Comparison of ENCODE assay signal across 11 cellular contexts in the genomic region with DNA sequence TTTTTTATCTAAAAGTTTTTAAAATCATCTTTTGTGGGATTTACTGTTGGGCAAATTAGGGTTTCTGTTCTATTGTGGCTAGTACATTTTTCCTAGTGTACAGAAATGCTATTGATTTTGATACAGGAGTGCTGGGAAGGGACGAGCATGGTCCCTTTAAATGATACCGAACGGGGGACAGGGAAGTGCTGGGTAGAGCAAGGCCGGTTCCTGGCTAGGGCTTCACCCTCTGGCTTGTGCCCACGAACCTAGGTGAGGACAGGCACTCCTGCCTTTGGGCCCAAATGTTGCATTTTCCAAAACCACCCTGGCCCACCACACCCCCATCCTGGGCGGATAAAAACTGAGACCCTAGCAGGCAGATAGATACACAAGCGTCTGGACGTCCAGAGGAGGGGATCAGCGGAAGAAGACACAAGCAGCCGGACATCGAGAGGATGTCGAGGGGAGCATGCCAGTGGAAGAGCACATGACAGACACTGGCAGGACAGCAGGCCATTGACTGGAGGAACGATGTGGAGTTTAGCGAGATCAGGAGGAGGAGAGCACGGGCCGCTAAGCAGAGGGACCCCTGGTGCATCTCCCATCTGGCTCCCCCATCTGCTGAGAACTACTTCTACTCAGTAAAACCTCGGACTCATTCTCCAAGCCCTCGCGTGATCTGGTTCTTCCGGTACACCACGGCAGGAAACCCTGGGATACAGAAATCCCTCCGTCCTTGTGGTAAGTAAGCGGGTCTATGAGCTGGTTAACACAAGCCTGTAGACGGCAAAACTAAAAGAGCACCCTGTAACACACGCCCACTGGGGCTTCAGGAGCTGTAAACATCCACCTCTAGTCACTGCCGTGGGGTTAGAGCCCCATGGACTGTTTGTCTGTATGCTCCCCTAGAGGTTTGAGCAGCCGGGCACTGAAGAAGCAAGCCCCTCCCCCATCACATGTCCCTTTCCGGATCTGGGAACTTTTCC. TPM values are rescaled to one million over a fixed set of nuclear protein-coding genes. Genes with fewer than 3 reads are reported as not detected.
DNase-seq lines count a peak whose midpoint lies in the region; ATAC-seq and TF ChIP-seq lines count a peak whose summit lies in the region.
"Had no signal": no experiment of that assay in that cellular context is flagged by ENCODE, and none has a peak within 500 bp of the region (broad histone marks: within the 10 kb centered on the region; RNA-seq: fewer than 3 reads in every experiment).

No MANE protein-coding gene starts in this region.

- no peaks in the 10 kb centered on the region for H3K9me3 Mint-ChIP-seq in activated CD8-positive, alpha-beta T cell treated with anti-CD3 and anti-CD28 coated beads for 36 hours
- peaks cover 0 to 6% (median 2%) of the 10 kb centered on the region in 7 donors for H3K9me3 Mint-ChIP-seq in CD14-positive monocyte
- peaks cover 7% of the 10 kb centered on the region for H3K9me3 Mint-ChIP-seq in stimulated activated effector memory CD8-positive, alpha-beta T cell treated with anti-CD3 and anti-CD28 coated beads, Interleukin-12 subunit alpha, Interleukin-12 subunit beta, amount 100 ng/mL, for 72 hours
- H3K9me3 Mint-ChIP-seq: activated T-cell treated with anti-CD3 and anti-CD28 coated beads, Interleukin-2, amount 50 U/mL, for 24 hours had no signal

- no peaks in the 10 kb centered on the region for H3K27me3 ChIP-seq in ascending aorta
- no peaks in the 10 kb centered on the region for H3K27me3 ChIP-seq in gastroesophageal sphincter
- no peaks in the 10 kb centered on the region for H3K27me3 ChIP-seq in muscle layer of duodenum (ENCODE audit: low read depth, low read length)

- H3K9me3 ChIP-seq in ascending aorta (no peaks in the 10 kb centered on the region), gastroesophageal sphincter (no peaks in the 10 kb centered on the region), muscle layer of duodenum (ENCODE audit: control insufficient read depth in 1 of 2, low read length in 2 of 2) (no peaks in the 10 kb centered on the region)

- H3K4me1 ChIP-seq in ascending aorta (no peaks in the 10 kb centered on the region), gastroesophageal sphincter (no peaks in the 10 kb centered on the region), muscle layer of duodenum (ENCODE audit: control insufficient read depth in 1 of 2, insufficient read depth in 2 of 2, low read length in 2 of 2) (no peaks in the 10 kb centered on the region)

- CTCF ChIA-PET in activated CD8-positive, alpha-beta T cell treated with anti-CD3 and anti-CD28 coated beads for 36 hours (lab: Charles Lee) = no interaction called here

- ATAC-seq in gastroesophageal sphincter = peak; percentile 48
- ATAC-seq in activated CD8-positive, alpha-beta T cell treated with anti-CD3 and anti-CD28 coated beads for 36 hours = no peak
- no peak for ATAC-seq in stimulated activated effector memory CD8-positive, alpha-beta T cell treated with anti-CD3 and anti-CD28 coated beads, Interleukin-12 subunit alpha, Interleukin-12 subunit beta, amount 100 ng/mL, for 72 hours

- POLR2A ChIA-PET in activated CD8-positive, alpha-beta T cell treated with anti-CD3 and anti-CD28 coated beads for 36 hours (lab: Charles Lee) = no interaction called here

- peak; percentile 72 for DNase-seq in DMS114 treated with DMSO at 0.1 percent for 48 hours (lab: John Stamatoyannopoulos, UW; ENCODE audit: unreplicated experiment)
- DNase-seq in ascending aorta (ENCODE audit: low spot score in 2 of 2) = no peak
- no peak for DNase-seq in activated CD8-positive, alpha-beta T cell treated with anti-CD3 and anti-CD28 coated beads for 36 hours
- no peak for DNase-seq in ureter (ENCODE audit: low spot score)
- DNase-seq in CD14-positive monocyte (ENCODE audit: low spot score) = no peak
- no peak for DNase-seq in stimulated activated effector memory CD8-positive, alpha-beta T cell treated with anti-CD3 and anti-CD28 coated beads, Interleukin-12 subunit alpha, Interleukin-12 subunit beta, amount 100 ng/mL, for 72 hours (ENCODE audit: low spot score in 2 of 2)
- DNase-seq: activated T-cell treated with anti-CD3 and anti-CD28 coated beads, Interleukin-2, amount 50 U/mL, for 24 hours; DMS153; NCI-H526 treated with DMSO at 0.1 percent for 48 hours had no signal

- no peaks in the 10 kb centered on the region for H3K36me3 Mint-ChIP-seq in activated CD8-positive, alpha-beta T cell treated with anti-CD3 and anti-CD28 coated beads for 36 hours (ENCODE audit: low read depth)
- no peaks in the 10 kb centered on the region for H3K36me3 Mint-ChIP-seq in CD14-positive monocyte
- H3K36me3 Mint-ChIP-seq in stimulated activated effector memory CD8-positive, alpha-beta T cell treated with anti-CD3 and anti-CD28 coated beads, Interleukin-12 subunit alpha, Interleukin-12 subunit beta, amount 100 ng/mL, for 72 hours = no peaks in the 10 kb centered on the region

- H3K27ac ChIP-seq in ascending aorta = peak overlapping the region in 1 of 2 donors; percentile 44
- peak overlapping the region in 1 of 4 donors; percentile 40 for H3K27ac ChIP-seq in gastroesophageal sphincter
- no peak overlapping the region for H3K27ac ChIP-seq in muscle layer of duodenum (ENCODE audit: low read length)

- H3K27ac Mint-ChIP-seq in activated CD8-positive, alpha-beta T cell treated with anti-CD3 and anti-CD28 coated beads for 36 hours = no peak overlapping the region
- no peak overlapping the region for H3K27ac Mint-ChIP-seq in CD14-positive monocyte
- H3K27ac Mint-ChIP-seq in stimulated activated effector memory CD8-positive, alpha-beta T cell treated with anti-CD3 and anti-CD28 coated beads, Interleukin-12 subunit alpha, Interleukin-12 subunit beta, amount 100 ng/mL, for 72 hours = no peak overlapping the region
- H3K27ac Mint-ChIP-seq: activated T-cell treated with anti-CD3 and anti-CD28 coated beads, Interleukin-2, amount 50 U/mL, for 24 hours had no signal

- TF ChIP-seq CTCF in ascending aorta (IDR thresholded peaks at IDR 0.05) (no peak), gastroesophageal sphincter (IDR thresholded peaks at IDR 0.05) (no peak), CD14-positive monocyte (IDR thresholded peaks at IDR 0.05) (no peak)
- TF ChIP-seq CTCF in activated CD8-positive, alpha-beta T cell treated with anti-CD3 and anti-CD28 coated beads for 36 hours (IDR thresholded peaks at IDR 0.05) = no peak

- no peak for TF ChIP-seq EP300 in gastroesophageal sphincter (IDR thresholded peaks at IDR 0.05)

- H3K36me3 ChIP-seq in ascending aorta = no peaks in the 10 kb centered on the region
- no peaks in the 10 kb centered on the region for H3K36me3 ChIP-seq in gastroesophageal sphincter
- no peaks in the 10 kb centered on the region for H3K36me3 ChIP-seq in muscle layer of duodenum (ENCODE audit: control insufficient read depth in 1 of 2, insufficient read depth in 2 of 2, low read length in 2 of 2)

- H3K4me1 Mint-ChIP-seq in activated CD8-positive, alpha-beta T cell treated with anti-CD3 and anti-CD28 coated beads for 36 hours (ENCODE audit: low read depth) = no peaks in the 10 kb centered on the region
- H3K4me1 Mint-ChIP-seq in CD14-positive monocyte = no peaks in the 10 kb centered on the region
- H3K4me1 Mint-ChIP-seq in stimulated activated effector memory CD8-positive, alpha-beta T cell treated with anti-CD3 and anti-CD28 coated beads, Interleukin-12 subunit alpha, Interleukin-12 subunit beta, amount 100 ng/mL, for 72 hours = no peaks in the 10 kb centered on the region

- H3K4me3 ChIP-seq in ascending aorta (peak overlapping the region; percentile 33 to 50), gastroesophageal sphincter (peak overlapping the region; percentile 12 to 31), muscle layer of duodenum (ENCODE audit: low read depth in 1 of 2, low read length in 2 of 2) (peak overlapping the region; percentile 30 to 53)

- WGBS in gastroesophageal sphincter (ENCODE audit: low coverage in 1 of 2), 2 donors = 64% methylated on average over 8 to 21 of the region's 28 CpGs

- H3K4me3 Mint-ChIP-seq in activated CD8-positive, alpha-beta T cell treated with anti-CD3 and anti-CD28 coated beads for 36 hours = no peak overlapping the region
- peak overlapping the region in 1 of 2 donors; percentile 4 for H3K4me3 Mint-ChIP-seq in CD14-positive monocyte
- no peak overlapping the region for H3K4me3 Mint-ChIP-seq in stimulated activated effector memory CD8-positive, alpha-beta T cell treated with anti-CD3 and anti-CD28 coated beads, Interleukin-12 subunit alpha, Interleukin-12 subunit beta, amount 100 ng/mL, for 72 hours
- H3K4me3 Mint-ChIP-seq: activated T-cell treated with anti-CD3 and anti-CD28 coated beads, Interleukin-2, amount 50 U/mL, for 24 hours had no signal

- H3K27me3 Mint-ChIP-seq in activated CD8-positive, alpha-beta T cell treated with anti-CD3 and anti-CD28 coated beads for 36 hours = no peaks in the 10 kb centered on the region
- peaks cover 0 to 2% (median 0%) of the 10 kb centered on the region in 3 donors for H3K27me3 Mint-ChIP-seq in CD14-positive monocyte (ENCODE audit: low read depth in 3 of 3)
- H3K27me3 Mint-ChIP-seq: activated T-cell treated with anti-CD3 and anti-CD28 coated beads, Interleukin-2, amount 50 U/mL, for 24 hours had no signal

- TF ChIP-seq POLR2A in gastroesophageal sphincter (IDR thresholded peaks at IDR 0.05) = no peak

- intact Hi-C loops in ascending aorta (cut with DNase I) = no loop called here
- intact Hi-C loops in activated CD8-positive, alpha-beta T cell treated with anti-CD3 and anti-CD28 coated beads for 36 hours (cut with micrococcal nuclease) = no loop called here
- intact Hi-C loops in CD14-positive monocyte (cut with micrococcal nuclease) = no loop called here

RNA-seq across cellular contexts. Expression of a gene that starts 13.5 kb away (rescaled TPM):
- 41.5 TPM for total RNA-seq in ascending aorta
- 10 to 100 TPM in 3 of 4 donors, 1 to 10 TPM in 1; 7.9 to 66.7 (median 31.4) TPM for total RNA-seq in gastroesophageal sphincter
- total RNA-seq in activated CD8-positive, alpha-beta T cell treated with anti-CD3 and anti-CD28 coated beads for 36 hours = 1 to 10 TPM in 1 of 2 experiments, under 1 TPM in 1; 0.68 to 1.3 TPM
- total RNA-seq in ureter = 58.7 TPM
- 1 to 10 TPM; 4.9 to 6.4 TPM for polyA plus RNA-seq in CD14-positive monocyte
